Comparison of ENCODE assay signal across 1 cellular context in the genomic region with DNA sequence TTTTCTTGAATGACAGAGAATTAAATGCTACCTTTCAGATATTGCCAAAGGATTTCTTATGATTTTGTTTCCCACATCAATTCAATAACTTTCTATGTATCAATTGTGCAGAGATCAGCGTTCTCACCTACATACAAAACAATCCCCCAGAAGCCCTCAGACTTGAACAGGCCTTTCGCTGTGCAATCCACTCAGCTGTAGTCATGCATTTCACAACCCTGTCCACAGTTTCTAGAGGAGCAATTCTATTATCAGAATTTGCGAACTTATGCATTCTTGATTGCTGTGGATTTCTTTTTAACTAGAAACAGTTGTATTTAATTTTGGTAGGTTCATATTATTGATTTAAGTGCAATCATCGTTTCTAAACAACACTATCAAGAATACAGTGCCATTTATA.
TF ChIP-seq lines count a peak whose summit lies in the region.

No MANE protein-coding gene starts in this region.

TF ChIP-seq in endothelial cell of umbilical vein, 7 proteins besides CTCF, POLR2A, EP300 and RAD21:
- no peak for TF ChIP-seq JUN (IDR thresholded peaks at IDR 0.05; ENCODE audit: borderline replicate concordance, insufficient read depth, insufficient read length, low read depth)
- TF ChIP-seq, protein P1, sequence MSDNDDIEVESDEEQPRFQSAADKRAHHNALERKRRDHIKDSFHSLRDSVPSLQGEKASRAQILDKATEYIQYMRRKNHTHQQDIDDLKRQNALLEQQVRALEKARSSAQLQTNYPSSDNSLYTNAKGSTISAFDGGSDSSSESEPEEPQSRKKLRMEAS (IDR thresholded peaks at IDR 0.05; ENCODE audit: insufficient read depth, insufficient read length): no peak
